Comparison of ENCODE assay signal across 8 cellular contexts in genomic region chr3:105067361-105067760, GRCh38.
"Had no signal": no experiment of that assay in that cellular context is flagged by ENCODE, and none has a peak within 500 bp of the region (broad histone marks: within the 10 kb centered on the region; RNA-seq: fewer than 3 reads in every experiment).

No MANE protein-coding gene starts in this region.

- H3K36me3 ChIP-seq: HAP-1 had no signal

- DNase-seq: GM23248, GOT3, H7, HFFc6 had no signal

- ATAC-seq: HCT116, HepG2 had no signal

- H3K9ac ChIP-seq: GM23248 had no signal

- H2AFZ ChIP-seq: GM23248 had no signal

- FAIRE-seq: HepG2 had no signal

- H3K27ac ChIP-seq: GM23248, HL-60 had no signal

- H3K4me3 ChIP-seq: GM23248, HAP-1 had no signal

- H3K9me3 ChIP-seq: HAP-1 had no signal

- H3K4me1 ChIP-seq: HAP-1 had no signal
